20 cellular contexts compared by ENCODE assay signal in the genomic region with DNA sequence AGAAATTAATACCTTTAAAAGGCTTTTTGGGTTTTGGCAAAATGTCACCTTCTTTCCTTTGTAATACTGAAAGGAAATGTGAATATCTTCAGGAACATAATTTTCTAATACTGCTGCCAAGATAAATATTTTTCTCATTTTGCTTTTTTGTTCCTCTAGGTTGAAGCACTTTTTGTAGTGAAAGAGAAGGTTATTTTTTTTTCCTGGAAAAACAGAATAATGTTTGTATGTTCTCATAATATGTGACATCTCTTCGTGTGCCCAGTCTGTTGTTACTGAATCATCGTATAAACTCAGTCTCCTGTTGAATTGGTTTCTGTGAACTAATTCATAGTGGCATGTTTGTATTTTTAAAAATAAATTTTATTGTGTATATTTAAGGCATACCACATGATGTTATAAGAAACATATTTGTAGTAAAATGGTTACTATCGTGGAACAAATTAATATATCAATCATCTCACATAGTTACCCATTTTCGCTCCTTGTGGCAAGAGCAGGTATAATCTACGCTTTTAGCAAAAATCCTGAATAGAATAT.
"Had no signal": no experiment of that assay in that cellular context is flagged by ENCODE, and none has a peak within 500 bp of the region (broad histone marks: within the 10 kb centered on the region; RNA-seq: fewer than 3 reads in every experiment).

No MANE protein-coding gene starts in this region.

- H3K79me2 ChIP-seq: hepatocyte had no signal

- H3K27ac ChIP-seq: ascending aorta, coronary artery, hepatocyte, left ventricle myocardium inferior, neutrophil, pancreas, skin epidermis, tibial artery had no signal

- H3K4me1 ChIP-seq: ascending aorta, pancreas had no signal

- H3K27me3 ChIP-seq: ascending aorta, hepatocyte, neutrophil, pancreas, tibial artery had no signal

- ATAC-seq: activated naive CD4-positive, alpha-beta T cell treated with anti-CD3 and anti-CD28 coated beads, Interleukin-2, amount 50 U/mL, for 72 hours; natural killer cell treated with Interleukin-12 subunit alpha and Interleukin-12 subunit beta and Interleukin-15 and Interleukin-18, amount 100 ng/mL, for 72 hours; pancreas; right cardiac atrium; T-cell had no signal

- H2AFZ ChIP-seq: hepatocyte had no signal

- H3K36me3 ChIP-seq: ascending aorta, neutrophil, pancreas, tibial artery had no signal

- H3K4me3 ChIP-seq: ascending aorta, coronary artery, hepatocyte, left ventricle myocardium inferior, pancreas, skin epidermis, tibial artery had no signal

- FAIRE-seq: bronchial epithelial cell had no signal

- H3K4me2 ChIP-seq: hepatocyte had no signal

- DNase-seq: activated CD4-positive, alpha-beta T cell treated with anti-CD3 and anti-CD28 coated beads for 1 hour; activated T-cell treated with anti-CD3 and anti-CD28 coated beads, Interleukin-2, amount 50 U/mL, for 1 hour; foreskin melanocyte; glutamatergic neuron; immature natural killer cell; kidney glomerular epithelial cell; left ventricle myocardium inferior; pancreas; right cardiac atrium; stimulated activated CD4-positive, alpha-beta T cell treated with anti-CD3 and anti-CD28 coated beads, Interleukin-1b, Interleukin-23, amount 100 ng/mL, for 48 hours; T-cell; tibial artery had no signal

- H3K9me3 ChIP-seq: ascending aorta, left ventricle myocardium inferior, neutrophil, pancreas, tibial artery had no signal
